26 cellular contexts compared by ENCODE assay signal in the genomic region with DNA sequence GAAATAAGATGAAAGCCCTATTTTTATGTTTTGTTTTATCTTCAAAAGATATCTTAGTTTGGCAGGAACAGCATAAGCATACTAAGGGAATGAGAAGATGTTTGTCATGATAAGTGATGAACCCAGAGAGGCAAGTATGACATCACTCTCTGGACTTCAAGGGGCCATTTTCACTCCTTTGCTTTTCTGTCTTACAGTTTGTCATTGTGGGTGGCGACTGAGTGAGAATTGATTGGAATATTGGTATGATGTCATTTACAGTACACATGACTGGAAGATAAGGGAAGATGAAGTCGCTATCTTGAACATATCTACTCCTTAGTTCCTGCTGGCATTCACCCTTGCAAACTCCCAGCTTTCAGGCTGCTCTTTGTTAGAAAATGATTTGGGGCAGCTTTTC.
"Had no signal": no experiment of that assay in that cellular context is flagged by ENCODE, and none has a peak within 500 bp of the region (broad histone marks: within the 10 kb centered on the region; RNA-seq: fewer than 3 reads in every experiment).

No MANE protein-coding gene starts in this region.

- ATAC-seq: activated CD8-positive, alpha-beta T cell treated with anti-CD3 and anti-CD28 coated beads, Interleukin-2, amount 10 ng/mL, durations not matched to agents 7 days and 5 days; body of pancreas; Panc1; WTC11 had no signal

- H3K9me3 ChIP-seq: adrenal gland, body of pancreas, MG63, SJCRH30 had no signal

- H3K4me3 ChIP-seq: adrenal gland, body of pancreas, MG63, SJCRH30 had no signal

- DNase-seq: activated CD4-positive, alpha-beta T cell treated with anti-CD3 and anti-CD28 coated beads for 48 hours; activated CD4-positive, alpha-beta T cell treated with anti-CD3 and anti-CD28 coated beads, Interleukin-2, amount 50 U/mL, for 4 hours; activated CD4-positive, CD25-positive, alpha-beta regulatory T cell treated with anti-CD3 and anti-CD28 coated beads, Interleukin-2, amount 50 U/mL, for 72 hours; activated CD8-positive, alpha-beta memory T cell treated with anti-CD3 and anti-CD28 coated beads, Interleukin-2, amount 50 U/mL, for 48 hours; activated CD8-positive, alpha-beta T cell treated with anti-CD3 and anti-CD28 coated beads, Interleukin-2, amount 10 ng/mL, durations not matched to agents 7 days and 5 days; activated naive CD4-positive, alpha-beta T cell treated with anti-CD3 and anti-CD28 coated beads, Interleukin-2, amount 50 U/mL, for 16 hours; activated naive CD8-positive, alpha-beta T cell treated with anti-CD3 and anti-CD28 coated beads, Interleukin-2, amount 10 ng/mL, durations not matched to agents 7 days and 5 days; activated T-cell treated with anti-CD3 and anti-CD28 coated beads, Interleukin-2, amount 50 U/mL, for 1 hour; adrenal gland; aorta; body of pancreas; MG63; NCI-H1105; NCI-H2029; NCI-H2107; NCI-H2171 treated with DMSO at 0.1 percent for 48 hours; NCI-H226; NCI-H526; NCI-H774; NK-92 treated with Interleukin-12 subunit alpha and Interleukin-12 subunit beta, amount 100 ng/mL, for 24 hours; OCI-M1; Right ventricle myocardium superior; RPMI8226; SJCRH30 had no signal

- H3K27ac ChIP-seq: adrenal gland, body of pancreas, SJCRH30 had no signal

- H3K36me3 ChIP-seq: adrenal gland, MG63, SJCRH30 had no signal

- H3K4me1 ChIP-seq: adrenal gland, body of pancreas had no signal

- H3K27me3 ChIP-seq: adrenal gland, body of pancreas, MG63, SJCRH30 had no signal
